ENCODE assay signal across 8 cellular contexts in genomic region chr13:44917589-44918322, GRCh38.
A peak's percentile ranks its signal among the peaks of the same experiment; 100 is the strongest.
DNase-seq lines count a peak whose midpoint lies in the region; FAIRE-seq and TF ChIP-seq lines count a peak whose summit lies in the region.

No MANE protein-coding gene starts in this region.

- no peaks in the 10 kb centered on the region for H3K9me3 Mint-ChIP-seq in nephron

- no peaks in the 10 kb centered on the region for H3K36me3 Mint-ChIP-seq in nephron (ENCODE audit: low read depth)

- no peaks in the 10 kb centered on the region for H3K27me3 Mint-ChIP-seq in nephron (ENCODE audit: low read depth)

- TF ChIP-seq CTCF in fibroblast of villous mesenchyme (IDR thresholded peaks at IDR 0.05; ENCODE audit: insufficient read depth, low read depth, low read length) (peak; percentile 47), nephron (IDR thresholded peaks at IDR 0.05; ENCODE audit: unreplicated experiment in 3 of 3) (peak; percentile 41 to 55 (median 51))

- no peak overlapping the region for H3K4me3 Mint-ChIP-seq in nephron

- H3K4me1 Mint-ChIP-seq in nephron, result peaks cover 10% of the 10 kb centered on the region

- H3K27ac Mint-ChIP-seq in nephron, result no peak overlapping the region

- FAIRE-seq in H54 (lab: Jason Lieb, UNC), result peak; percentile 61

- peak; percentile 97 for DNase-seq in EL
- peak; percentile 65 for DNase-seq in H54 (ENCODE audit: insufficient read length, low spot score)
- peak; percentile 93 for DNase-seq in LoVo (ENCODE audit: low spot score)
- DNase-seq in activated effector memory CD4-positive, alpha-beta T cell treated with anti-CD3 and anti-CD28 coated beads, Interleukin-2, amount 50 U/mL, for 16 hours, result peak; percentile 98
- DNase-seq in fibroblast of villous mesenchyme (ENCODE audit: low read depth), result peak; percentile 97
- DNase-seq in stimulated activated naive CD4-positive, alpha-beta T cell treated with Interleukin-2 at 50 U/mL for 16 hours (lab: John Stamatoyannopoulos, UW), result peak; percentile 92

- peak overlapping the region; percentile 68 for H3K4me3 ChIP-seq in fibroblast of villous mesenchyme (ENCODE audit: low read depth, low read length)

- TF ChIP-seq POLR2A in H54 (IDR thresholded peaks at IDR 0.05; ENCODE audit: low read depth, low read length), result no peak
- peak; percentile 69 for TF ChIP-seq POLR2A in Raji (IDR thresholded peaks at IDR 0.05; ENCODE audit: insufficient read depth, low read depth, low read length)

Comparison
In these comparisons a context has a peak if more than half of its experiments do, and no peak if none do; other contexts are left out.
1. Peak in every context shown above with its lines: DNase-seq and H3K4me3 ChIP-seq.